In genomic region chr22:23036684-23037428, GRCh38 we compare ENCODE assay signal across 9 cellular contexts. TPM values are rescaled to one million over a fixed set of nuclear protein-coding genes. Genes with fewer than 3 reads are reported as not detected.
DNase-seq lines count a peak whose midpoint lies in the region; ATAC-seq lines count a peak whose summit lies in the region.
"Had no signal": no experiment of that assay in that cellular context is flagged by ENCODE, and none has a peak within 500 bp of the region (broad histone marks: within the 10 kb centered on the region; RNA-seq: fewer than 3 reads in every experiment).

No MANE protein-coding gene starts in this region.

- intact Hi-C loops in Right ventricle myocardium inferior (cut with DNase I) (no loop called here), cardiac septum (cut with DNase I) (no loop called here)

- ATAC-seq in Right ventricle myocardium inferior (peak; percentile 23), HG02981 (IDR thresholded peaks at IDR 0.05; ENCODE audit: unreplicated experiment) (no peak), HG03432 (IDR thresholded peaks at IDR 0.05; ENCODE audit: unreplicated experiment) (no peak)

- DNase-seq in Right ventricle myocardium inferior (ENCODE audit: missing footprints): peak; percentile 9
- DNase-seq in cardiac septum (ENCODE audit: low spot score): no peak
- peak; percentile 84 for DNase-seq in NCI-H446 treated with DMSO at 0.1 percent for 48 hours (lab: John Stamatoyannopoulos, UW)
- peak; percentile 44 for DNase-seq in fibroblast of gingiva (ENCODE audit: low read depth)
- DNase-seq in stromal cell of bone marrow (ENCODE audit: low read depth): peak; percentile 15
- no peak for DNase-seq in LoVo (ENCODE audit: low spot score)
- DNase-seq: Caco-2 had no signal

RNA-seq across cellular contexts. Expression of gene GNAZ, which starts 33.5 kb away (rescaled TPM):
- total RNA-seq in Right ventricle myocardium inferior (3.1 TPM), cardiac septum (2.2 TPM)

Comparison
In these comparisons a context has a peak if more than half of its experiments do, and no peak if none do; other contexts are left out.
1. DNase-seq: peak in Right ventricle myocardium inferior (single experiment), NCI-H446 treated with DMSO at 0.1 percent for 48 hours (single experiment), fibroblast of gingiva (single experiment) and stromal cell of bone marrow (single experiment); none in cardiac septum (single experiment) and LoVo (single experiment).